24 cellular contexts compared by ENCODE assay signal in genomic region chr14:46051801-46052200, GRCh38.
"Had no signal": no experiment of that assay in that cellular context is flagged by ENCODE, and none has a peak within 500 bp of the region (broad histone marks: within the 10 kb centered on the region; RNA-seq: fewer than 3 reads in every experiment).

No MANE protein-coding gene starts in this region.

- H3K9me3 ChIP-seq: colonic mucosa had no signal

- H3K27ac ChIP-seq: adrenal gland, breast epithelium, colonic mucosa had no signal

- H3K4me1 ChIP-seq: adrenal gland, breast epithelium, colonic mucosa had no signal

- H3K27me3 ChIP-seq: adrenal gland, breast epithelium, colonic mucosa had no signal

- DNase-seq: activated B cell treated with CpG ODN at 0.5 μM for 24 hours; activated CD4-positive, alpha-beta T cell treated with anti-CD3 and anti-CD28 coated beads for 1 hour; activated CD4-positive, alpha-beta T cell treated with anti-CD3 and anti-CD28 coated beads, Interleukin-2, amount 10 ng/mL, durations not matched to agents 24 days and 14 days; activated CD4-positive, alpha-beta T cell treated with anti-CD3 and anti-CD28 coated beads, Interleukin-2, amount 50 U/mL, for 48 hours; activated gamma-delta T cell; activated naive CD4-positive, alpha-beta T cell treated with anti-CD3 and anti-CD28 coated beads, Interleukin-2, amount 50 U/mL, for 16 hours; activated naive CD8-positive, alpha-beta T cell treated with anti-CD3 and anti-CD28 coated beads, Interleukin-2, amount 10 ng/mL, durations not matched to agents 7 days and 5 days; activated T-cell treated with anti-CD3 and anti-CD28 coated beads for 4 hours; activated T-cell treated with anti-CD3 and anti-CD28 coated beads, Interleukin-2, amount 50 U/mL, for 48 hours; adrenal gland; anterior cingulate cortex; caudate nucleus; colonic mucosa; MV-4-11; NCI-H1105; NCI-H1436; NCI-H187; NCI-H2081; NCI-H524; SIG-M5; T-helper 17 cell; T-helper 9 cell had no signal

- ATAC-seq: activated T-helper 17 cell treated with anti-CD3 and anti-CD28 coated beads, Interleukin-2, amount 50 U/mL, for 72 hours; T-helper 17 cell had no signal

- H3K4me3 ChIP-seq: adrenal gland, breast epithelium, colonic mucosa had no signal

- H3K36me3 ChIP-seq: adrenal gland, breast epithelium, colonic mucosa had no signal
